In genomic region chr20:4886771-4887527, GRCh38 we compare ENCODE assay signal across 2 cellular contexts.
TF ChIP-seq lines count a peak whose summit lies in the region.

No MANE protein-coding gene starts in this region.

TF ChIP-seq in A549, 52 proteins besides CTCF, POLR2A, EP300 and RAD21 (continued from another document):
- TF ChIP-seq, protein P1, sequence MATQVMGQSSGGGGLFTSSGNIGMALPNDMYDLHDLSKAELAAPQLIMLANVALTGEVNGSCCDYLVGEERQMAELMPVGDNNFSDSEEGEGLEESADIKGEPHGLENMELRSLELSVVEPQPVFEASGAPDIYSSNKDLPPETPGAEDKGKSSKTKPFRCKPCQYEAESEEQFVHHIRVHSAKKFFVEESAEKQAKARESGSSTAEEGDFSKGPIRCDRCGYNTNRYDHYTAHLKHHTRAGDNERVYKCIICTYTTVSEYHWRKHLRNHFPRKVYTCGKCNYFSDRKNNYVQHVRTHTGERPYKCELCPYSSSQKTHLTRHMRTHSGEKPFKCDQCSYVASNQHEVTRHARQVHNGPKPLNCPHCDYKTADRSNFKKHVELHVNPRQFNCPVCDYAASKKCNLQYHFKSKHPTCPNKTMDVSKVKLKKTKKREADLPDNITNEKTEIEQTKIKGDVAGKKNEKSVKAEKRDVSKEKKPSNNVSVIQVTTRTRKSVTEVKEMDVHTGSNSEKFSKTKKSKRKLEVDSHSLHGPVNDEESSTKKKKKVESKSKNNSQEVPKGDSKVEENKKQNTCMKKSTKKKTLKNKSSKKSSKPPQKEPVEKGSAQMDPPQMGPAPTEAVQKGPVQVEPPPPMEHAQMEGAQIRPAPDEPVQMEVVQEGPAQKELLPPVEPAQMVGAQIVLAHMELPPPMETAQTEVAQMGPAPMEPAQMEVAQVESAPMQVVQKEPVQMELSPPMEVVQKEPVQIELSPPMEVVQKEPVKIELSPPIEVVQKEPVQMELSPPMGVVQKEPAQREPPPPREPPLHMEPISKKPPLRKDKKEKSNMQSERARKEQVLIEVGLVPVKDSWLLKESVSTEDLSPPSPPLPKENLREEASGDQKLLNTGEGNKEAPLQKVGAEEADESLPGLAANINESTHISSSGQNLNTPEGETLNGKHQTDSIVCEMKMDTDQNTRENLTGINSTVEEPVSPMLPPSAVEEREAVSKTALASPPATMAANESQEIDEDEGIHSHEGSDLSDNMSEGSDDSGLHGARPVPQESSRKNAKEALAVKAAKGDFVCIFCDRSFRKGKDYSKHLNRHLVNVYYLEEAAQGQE (IDR thresholded peaks at IDR 0.05): peak; percentile 27; the same call in 1 of the 2 replicates
- TF ChIP-seq, protein P2, sequence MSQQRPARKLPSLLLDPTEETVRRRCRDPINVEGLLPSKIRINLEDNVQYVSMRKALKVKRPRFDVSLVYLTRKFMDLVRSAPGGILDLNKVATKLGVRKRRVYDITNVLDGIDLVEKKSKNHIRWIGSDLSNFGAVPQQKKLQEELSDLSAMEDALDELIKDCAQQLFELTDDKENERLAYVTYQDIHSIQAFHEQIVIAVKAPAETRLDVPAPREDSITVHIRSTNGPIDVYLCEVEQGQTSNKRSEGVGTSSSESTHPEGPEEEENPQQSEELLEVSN (IDR thresholded peaks at IDR 0.05; ENCODE audit: borderline replicate concordance, low read depth): no peak
- TF ChIP-seq MAZ (IDR thresholded peaks at IDR 0.05; ENCODE audit: borderline replicate concordance, low read depth, low read length) (no peak), USF2 (IDR thresholded peaks at IDR 0.05) (no peak)

TF ChIP-seq in liver, 16 proteins besides CTCF, POLR2A, EP300 and RAD21:
- TF ChIP-seq, protein P1 (IDR thresholded peaks at IDR 0.05): peak; percentile 45
- TF ChIP-seq FOXA2 (IDR thresholded peaks at IDR 0.05) (no peak), NR2F2 (IDR thresholded peaks at IDR 0.05) (no peak), YY1 (IDR thresholded peaks at IDR 0.05) (no peak), SP1 (IDR thresholded peaks at IDR 0.05) (no peak), EGR1 (IDR thresholded peaks at IDR 0.05; ENCODE audit: low read depth in 2 of 2) (no peak), MAX (IDR thresholded peaks at IDR 0.05) (no peak)
- TF ChIP-seq, protein P3, sequence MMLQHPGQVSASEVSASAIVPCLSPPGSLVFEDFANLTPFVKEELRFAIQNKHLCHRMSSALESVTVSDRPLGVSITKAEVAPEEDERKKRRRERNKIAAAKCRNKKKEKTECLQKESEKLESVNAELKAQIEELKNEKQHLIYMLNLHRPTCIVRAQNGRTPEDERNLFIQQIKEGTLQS (IDR thresholded peaks at IDR 0.05): no peak
